ENCODE assay signal across 29 cellular contexts in the genomic region with DNA sequence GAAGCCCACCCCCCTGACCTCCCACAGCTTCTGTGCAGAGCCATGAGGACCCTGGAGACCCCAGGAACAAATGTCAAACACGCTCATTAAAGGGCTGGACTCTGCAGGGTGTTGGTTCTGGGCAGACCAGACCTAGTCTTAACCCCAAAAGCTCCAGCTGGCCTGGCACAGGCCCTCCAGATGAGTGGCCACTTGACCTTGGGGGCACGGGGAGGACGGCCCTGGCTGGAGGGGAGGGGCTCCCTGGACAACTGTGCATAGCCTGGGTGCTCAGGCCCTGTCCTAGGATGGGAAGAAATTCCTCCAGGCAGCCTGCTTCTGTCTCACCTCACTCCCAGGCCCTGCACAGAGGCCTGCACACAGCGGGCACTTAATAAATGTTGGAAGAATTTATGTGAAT. TPM values are rescaled to one million over a fixed set of nuclear protein-coding genes. Genes with fewer than 3 reads are reported as not detected.
"Had no signal": no experiment of that assay in that cellular context is flagged by ENCODE, and none has a peak within 500 bp of the region (broad histone marks: within the 10 kb centered on the region; RNA-seq: fewer than 3 reads in every experiment).

No MANE protein-coding gene starts in this region.

- ATAC-seq: effector memory CD8-positive, alpha-beta T cell; esophagus mucosa; foreskin keratinocyte; gastrocnemius medialis; gastroesophageal sphincter; heart left ventricle; heart right ventricle had no signal

- DNase-seq: colonic mucosa; cortex of kidney; dermis blood vessel endothelial cell; dorsolateral prefrontal cortex; effector CD4-positive, alpha-beta T cell; effector CD8-positive, alpha-beta T cell; effector memory CD4-positive, alpha-beta T cell; effector memory CD8-positive, alpha-beta T cell; endodermal cell; erythroblast; esophagus squamous epithelium; foreskin fibroblast; foreskin keratinocyte; foreskin melanocyte; gastrocnemius medialis; glutamatergic neuron; head of caudate nucleus; heart left ventricle; heart right ventricle had no signal

- FAIRE-seq: colon, endometrium, endothelial cell of umbilical vein, frontal cortex had no signal

- H3K9me3 ChIP-seq: colonic mucosa, esophagus squamous epithelium, gastrocnemius medialis had no signal

- H3K36me3 ChIP-seq: colonic mucosa, esophagus muscularis mucosa, esophagus squamous epithelium, gastrocnemius medialis, gastroesophageal sphincter, heart left ventricle, heart right ventricle had no signal

- H3K4me3 ChIP-seq: colonic mucosa, coronary artery, esophagus muscularis mucosa, esophagus squamous epithelium, gastrocnemius medialis, gastroesophageal sphincter, heart left ventricle, heart right ventricle had no signal

- H3K27me3 ChIP-seq: colonic mucosa, foreskin keratinocyte had no signal

- H3K27ac ChIP-seq: colonic mucosa, coronary artery, epithelial cell of prostate, esophagus muscularis mucosa, esophagus squamous epithelium, foreskin keratinocyte, gastrocnemius medialis, gastroesophageal sphincter, heart left ventricle, heart right ventricle had no signal

- H3K4me1 ChIP-seq: colonic mucosa, esophagus muscularis mucosa, esophagus squamous epithelium, foreskin keratinocyte, gastrocnemius medialis, gastroesophageal sphincter, heart left ventricle, heart right ventricle had no signal

RNA-seq across cellular contexts. Expression of a gene that starts 9.4 kb away (rescaled TPM):
- total RNA-seq: epithelial cell of proximal tubule had no signal
